Comparison of ENCODE assay signal across 13 cellular contexts in genomic region chr10:24047201-24047600, GRCh38.
A peak's percentile ranks its signal among the peaks of the same experiment; 100 is the strongest.
DNase-seq lines count a peak whose midpoint lies in the region; TF ChIP-seq lines count a peak whose summit lies in the region.
"Had no signal": no experiment of that assay in that cellular context is flagged by ENCODE, and none has a peak within 500 bp of the region (broad histone marks: within the 10 kb centered on the region; RNA-seq: fewer than 3 reads in every experiment).

No MANE protein-coding gene starts in this region.

- H3K4me1 Mint-ChIP-seq in nephron: peaks cover 15% of the 10 kb centered on the region
- H3K4me1 Mint-ChIP-seq: B cell; CD4-positive, CD25-positive, alpha-beta regulatory T cell had no signal

- peaks cover 17% of the 10 kb centered on the region for H3K36me3 Mint-ChIP-seq in nephron (ENCODE audit: low read depth)
- H3K36me3 Mint-ChIP-seq: CD4-positive, CD25-positive, alpha-beta regulatory T cell; CD8-positive, alpha-beta T cell had no signal

- peaks cover 12% of the 10 kb centered on the region for H3K9me3 Mint-ChIP-seq in nephron

- H3K27ac Mint-ChIP-seq in nephron: peak overlapping the region; percentile 87 to 97 (median 91)
- H3K27ac Mint-ChIP-seq: B cell; CD4-positive, CD25-positive, alpha-beta regulatory T cell; CD8-positive, alpha-beta T cell; H9 had no signal

- no peaks in the 10 kb centered on the region for H3K27me3 Mint-ChIP-seq in nephron (ENCODE audit: low read depth)
- H3K27me3 Mint-ChIP-seq: B cell; CD4-positive, CD25-positive, alpha-beta regulatory T cell had no signal

- H3K4me3 Mint-ChIP-seq in nephron: peak overlapping the region in 2 of 3 experiments; percentile 11 to 24
- H3K4me3 Mint-ChIP-seq: B cell; CD4-positive, CD25-positive, alpha-beta regulatory T cell; CD8-positive, alpha-beta T cell; H9 had no signal

- DNase-seq in DMS153 treated with DMSO at 0.1 percent for 48 hours (lab: John Stamatoyannopoulos, UW; ENCODE audit: unreplicated experiment) (peak; percentile 2), DMS153 (lab: John Stamatoyannopoulos, UW) (no peak), renal cortical epithelial cell (ENCODE audit: low read depth) (peak; percentile 80), H4 (ENCODE audit: low spot score) (no peak), D341Med (ENCODE audit: low spot score) (no peak)
- DNase-seq: Caco-2; CD4-positive, CD25-positive, alpha-beta regulatory T cell; CD8-positive, alpha-beta T cell; DMS 273 treated with DMSO at 0.1 percent for 48 hours; DND-41; H9 had no signal

- no peak for TF ChIP-seq CTCF in nephron (IDR thresholded peaks at IDR 0.05; ENCODE audit: unreplicated experiment in 3 of 3)

Comparison
In these comparisons a context has a peak if more than half of its experiments do, and no peak if none do; other contexts are left out.
1. DNase-seq: peak in DMS153 treated with DMSO at 0.1 percent for 48 hours (single experiment) and renal cortical epithelial cell (single experiment); none in DMS153 (single experiment), H4 (single experiment) and D341Med (single experiment).